Comparison of ENCODE assay signal across 8 cellular contexts in the genomic region with DNA sequence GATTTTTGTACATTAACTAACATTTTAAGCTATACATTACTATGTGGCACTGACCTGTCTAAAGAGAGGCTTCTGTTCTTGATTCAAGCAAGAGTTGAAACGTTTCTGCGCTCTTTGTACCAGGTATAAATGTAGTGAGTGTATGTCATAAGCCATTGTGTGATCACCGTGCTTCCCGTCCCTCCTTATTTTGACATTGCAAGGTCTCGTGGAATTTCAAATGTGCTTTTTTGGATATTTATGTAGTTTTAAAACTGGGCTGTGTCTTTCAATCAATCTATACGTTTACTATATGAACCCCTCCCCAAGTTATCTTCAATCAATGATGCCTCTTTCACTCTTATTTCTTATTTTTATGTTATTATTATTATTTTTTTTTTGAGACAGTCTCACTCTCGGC.
A peak's percentile ranks its signal among the peaks of the same experiment; 100 is the strongest.
DNase-seq lines count a peak whose midpoint lies in the region; ATAC-seq and TF ChIP-seq lines count a peak whose summit lies in the region.

A gene with protein sequence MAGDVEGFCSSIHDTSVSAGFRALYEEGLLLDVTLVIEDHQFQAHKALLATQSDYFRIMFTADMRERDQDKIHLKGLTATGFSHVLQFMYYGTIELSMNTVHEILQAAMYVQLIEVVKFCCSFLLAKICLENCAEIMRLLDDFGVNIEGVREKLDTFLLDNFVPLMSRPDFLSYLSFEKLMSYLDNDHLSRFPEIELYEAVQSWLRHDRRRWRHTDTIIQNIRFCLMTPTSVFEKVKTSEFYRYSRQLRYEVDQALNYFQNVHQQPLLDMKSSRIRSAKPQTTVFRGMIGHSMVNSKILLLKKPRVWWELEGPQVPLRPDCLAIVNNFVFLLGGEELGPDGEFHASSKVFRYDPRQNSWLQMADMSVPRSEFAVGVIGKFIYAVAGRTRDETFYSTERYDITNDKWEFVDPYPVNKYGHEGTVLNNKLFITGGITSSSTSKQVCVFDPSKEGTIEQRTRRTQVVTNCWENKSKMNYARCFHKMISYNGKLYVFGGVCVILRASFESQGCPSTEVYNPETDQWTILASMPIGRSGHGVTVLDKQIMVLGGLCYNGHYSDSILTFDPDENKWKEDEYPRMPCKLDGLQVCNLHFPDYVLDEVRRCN (minus strand): TSS at position 101 of the 400 bp plus-strand sequence. CDS start 20,493 bp downstream, outside the sequence.

- H3K27me3 ChIP-seq in muscle layer of colon (ENCODE audit: control insufficient read depth in 1 of 2, insufficient read depth in 2 of 2, low read length in 2 of 2), result peaks cover 5 to 6% of the 10 kb centered on the region in 2 donors

- H3K4me3 ChIP-seq in cardiac fibroblast (replicated peaks in 1 of 2; ENCODE audit: low read depth in 2 of 2, low read length in 2 of 2) (peak within 1 kb of the TSS; percentile 63 to 68), muscle layer of colon (ENCODE audit: low read depth in 1 of 2, low read length in 2 of 2) (peak within 1 kb of the TSS in 1 of 2 donors; percentile 63)

- H3K4me1 ChIP-seq in muscle layer of colon (ENCODE audit: insufficient read depth, low read length), result no peaks in the 10 kb centered on the region

- TF ChIP-seq CTCF in 22Rv1 (IDR thresholded peaks at IDR 0.05) (no peak), cardiac fibroblast (IDR thresholded peaks at IDR 0.05; ENCODE audit: low read depth, low read length) (no peak)

- H3K9me3 ChIP-seq in muscle layer of colon (ENCODE audit: low read length), result no peaks in the 10 kb centered on the region

- H3K27ac ChIP-seq in 22Rv1 (peak within 1 kb of the TSS; percentile 73), muscle layer of colon (ENCODE audit: low read depth, low read length) (peak within 1 kb of the TSS; percentile 30)

- H3K9ac ChIP-seq in muscle layer of colon (ENCODE audit: low read length), result peak within 1 kb of the TSS; percentile 78

- ATAC-seq in GM18858 (IDR thresholded peaks at IDR 0.05; ENCODE audit: unreplicated experiment) (no peak), HG03025 (IDR thresholded peaks at IDR 0.05; ENCODE audit: low FRiP score, unreplicated experiment) (no peak)

- H3K36me3 ChIP-seq in muscle layer of colon (ENCODE audit: insufficient read depth, low read length), result no peaks in the 10 kb centered on the region

- DNase-seq in HuH-7 (ENCODE audit: low spot score) (peak; percentile 3), cardiac fibroblast (ENCODE audit: low read depth in 2 of 2) (no peak), GM19238 (ENCODE audit: insufficient read length, low spot score) (no peak), midbrain (lab: John Stamatoyannopoulos, UW) (no peak)
